In the genomic region with DNA sequence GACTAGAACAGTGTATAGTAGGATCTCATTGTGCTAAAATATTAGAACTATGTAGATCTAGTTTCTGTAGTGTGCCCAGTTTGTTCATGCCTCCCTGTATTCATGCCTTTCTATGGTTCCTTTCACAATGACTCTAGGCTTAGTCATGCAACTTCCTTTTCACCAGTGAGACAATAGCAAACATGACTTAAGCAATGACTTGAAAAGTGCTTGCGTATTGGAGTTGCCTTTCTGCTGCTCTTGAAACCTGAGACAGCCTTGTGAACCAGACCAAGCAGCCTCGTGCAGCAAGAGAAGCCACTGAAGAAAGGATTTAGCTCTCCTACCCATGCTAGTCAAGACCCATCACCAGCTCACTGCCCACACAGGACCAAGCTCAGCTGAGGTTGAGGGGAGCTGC, we compare ENCODE assay signal across 8 cellular contexts.
A peak's percentile ranks its signal among the peaks of the same experiment; 100 is the strongest.
DNase-seq lines count a peak whose midpoint lies in the region; ATAC-seq and TF ChIP-seq lines count a peak whose summit lies in the region.

No MANE protein-coding gene starts in this region.

- WGBS in right cardiac atrium = 68% methylated on average over 2 of the region's 2 CpGs
- 62% methylated on average over 2 of the region's 2 CpGs for WGBS in suprapubic skin

- H3K27me3 ChIP-seq in right cardiac atrium (ENCODE audit: control insufficient read depth, insufficient read depth) = no peaks in the 10 kb centered on the region
- no peaks in the 10 kb centered on the region for H3K27me3 ChIP-seq in suprapubic skin

- DNase-seq in SKM-1 (lab: John Stamatoyannopoulos, UW; ENCODE audit: unreplicated experiment) = peak; percentile 30
- peak; percentile 68 for DNase-seq in myocyte (ENCODE audit: low read depth)
- no peak for DNase-seq in right cardiac atrium
- no peak for DNase-seq in suprapubic skin (ENCODE audit: low spot score in 2 of 2)
- DNase-seq in effector CD4-positive, alpha-beta T cell = no peak
- no peak for DNase-seq in NCI-H510A (lab: John Stamatoyannopoulos, UW)

- peaks cover 1% of the 10 kb centered on the region for H3K4me1 ChIP-seq in right cardiac atrium (ENCODE audit: control insufficient read depth, insufficient read depth, low read length)
- H3K4me1 ChIP-seq in suprapubic skin = no peaks in the 10 kb centered on the region

- no peak overlapping the region for H3K4me3 ChIP-seq in right cardiac atrium (ENCODE audit: low read length)
- no peak overlapping the region for H3K4me3 ChIP-seq in suprapubic skin

- intact Hi-C loops in right cardiac atrium (cut with DNase I) = no loop called here

- no peak for TF ChIP-seq POLR2A in suprapubic skin (IDR thresholded peaks at IDR 0.05)

- no peak for TF ChIP-seq EP300 in suprapubic skin (IDR thresholded peaks at IDR 0.05)

- peak; percentile 63 for ATAC-seq in GM18511 (IDR thresholded peaks at IDR 0.05; ENCODE audit: unreplicated experiment)
- peak; percentile 90 for ATAC-seq in HG03108 (IDR thresholded peaks at IDR 0.05; ENCODE audit: unreplicated experiment)
- ATAC-seq in right cardiac atrium = no peak

- H3K9me3 ChIP-seq in right cardiac atrium (ENCODE audit: control insufficient read depth, low read length) = peaks cover 7% of the 10 kb centered on the region
- no peaks in the 10 kb centered on the region for H3K9me3 ChIP-seq in suprapubic skin

- H3K36me3 ChIP-seq in suprapubic skin = no peaks in the 10 kb centered on the region

- no peak for TF ChIP-seq CTCF in suprapubic skin (IDR thresholded peaks at IDR 0.05)

- H3K27ac ChIP-seq in right cardiac atrium (ENCODE audit: low read length) (no peak overlapping the region), suprapubic skin (no peak overlapping the region)

Comparison
In these comparisons a context has a peak if more than half of its experiments do, and no peak if none do; other contexts are left out.
1. ATAC-seq: peak in GM18511 (single experiment) and HG03108 (single experiment); none in right cardiac atrium (0 of 2).
2. DNase-seq: peak in SKM-1 (single experiment) and myocyte (single experiment); none in right cardiac atrium (0 of 3), suprapubic skin (0 of 2), effector CD4-positive, alpha-beta T cell (single experiment) and NCI-H510A (single experiment).